In the genomic region with DNA sequence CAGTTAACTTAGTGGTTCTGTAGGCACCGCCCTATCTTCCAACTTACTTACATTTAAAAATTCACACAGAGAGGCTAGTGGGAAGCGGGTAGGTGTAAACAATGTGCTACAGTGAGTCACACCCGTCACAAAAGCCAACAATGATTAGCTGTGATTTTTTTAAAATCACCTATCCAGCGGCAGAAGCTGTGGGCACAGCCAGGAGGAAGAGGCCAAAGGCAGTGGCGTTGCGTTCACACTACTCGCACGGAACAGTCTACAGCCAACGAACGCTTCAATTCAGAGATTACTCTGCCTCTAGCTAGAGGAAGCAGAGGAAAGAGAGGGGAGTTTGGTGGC, we compare ENCODE assay signal across 8 cellular contexts. TPM values are rescaled to one million over a fixed set of nuclear protein-coding genes. Genes with fewer than 3 reads are reported as not detected.
DNase-seq lines count a peak whose midpoint lies in the region; ATAC-seq, FAIRE-seq and TF ChIP-seq lines count a peak whose summit lies in the region.

No MANE protein-coding gene starts in this region.

- H3K36me3 Mint-ChIP-seq in activated naive CD4-positive, alpha-beta T cell treated with anti-CD3 and anti-CD28 coated beads, Interleukin-2, amount 10 ng/mL, durations not matched to agents 7 days and 5 days = peaks cover 4% of the 10 kb centered on the region
- H3K36me3 Mint-ChIP-seq in nephron (ENCODE audit: low read depth) = no peaks in the 10 kb centered on the region

- peak overlapping the region; percentile 66 for H3K4me3 Mint-ChIP-seq in activated naive CD4-positive, alpha-beta T cell treated with anti-CD3 and anti-CD28 coated beads, Interleukin-2, amount 10 ng/mL, durations not matched to agents 7 days and 5 days
- H3K4me3 Mint-ChIP-seq in nephron = peak overlapping the region; percentile 86 to 88 (median 88)

- no peaks in the 10 kb centered on the region for H3K27me3 ChIP-seq in endothelial cell of umbilical vein (ENCODE audit: control insufficient read depth in 2 of 2, insufficient read depth in 2 of 2, low read length in 2 of 2)

- peaks cover 32% of the 10 kb centered on the region for H3K79me2 ChIP-seq in endothelial cell of umbilical vein (ENCODE audit: control insufficient read depth, insufficient read depth, low read length)

- TF ChIP-seq POLR2A in endothelial cell of umbilical vein (IDR thresholded peaks at IDR 0.05; ENCODE audit: low read depth, low read length) = no peak

- ATAC-seq in HG02884 (IDR thresholded peaks at IDR 0.05; ENCODE audit: unreplicated experiment) = peak; percentile 28

- peaks cover 47% of the 10 kb centered on the region for H3K27me3 Mint-ChIP-seq in activated naive CD4-positive, alpha-beta T cell treated with anti-CD3 and anti-CD28 coated beads, Interleukin-2, amount 10 ng/mL, durations not matched to agents 7 days and 5 days
- peaks cover 41% of the 10 kb centered on the region for H3K27me3 Mint-ChIP-seq in nephron (ENCODE audit: low read depth)

- no peaks in the 10 kb centered on the region for H3K36me3 ChIP-seq in endothelial cell of umbilical vein (ENCODE audit: control insufficient read depth in 2 of 2, extremely low read depth in 1 of 2, insufficient read depth in 2 of 2, low read length in 2 of 2)

- no peaks in the 10 kb centered on the region for H3K9me3 ChIP-seq in endothelial cell of umbilical vein (replicated peaks; ENCODE audit: control insufficient read depth, insufficient read depth, low read length)

- no peak for DNase-seq in activated naive CD4-positive, alpha-beta T cell treated with anti-CD3 and anti-CD28 coated beads, Interleukin-2, amount 10 ng/mL, durations not matched to agents 7 days and 5 days
- no peak for DNase-seq in activated naive CD4-positive, alpha-beta T cell (lab: John Stamatoyannopoulos, UW)
- DNase-seq in OCI-M1 (lab: John Stamatoyannopoulos, UW) (peak; percentile 87), endothelial cell of umbilical vein (ENCODE audit: low read depth, low spot score) (peak; percentile 84), GDM1 (lab: John Stamatoyannopoulos, UW) (no peak), NCI-H1417 treated with DMSO at 0.1 percent for 48 hours (lab: John Stamatoyannopoulos, UW) (no peak)

- FAIRE-seq in endothelial cell of umbilical vein (lab: Jason Lieb, UNC) = peak; percentile 85

- H4K20me1 ChIP-seq in endothelial cell of umbilical vein (replicated peaks; ENCODE audit: control insufficient read depth, extremely low read depth, insufficient read depth, low read length) = no peaks in the 10 kb centered on the region

- BruUV-seq in endothelial cell of umbilical vein (replicated peaks; lab: Mats Ljungman, UMichigan) = TSS peak; percentile 89

- no peaks in the 10 kb centered on the region for H3K9me1 ChIP-seq in endothelial cell of umbilical vein (replicated peaks; ENCODE audit: control insufficient read depth, extremely low read depth, insufficient read depth, low read length)

- peaks cover 26% of the 10 kb centered on the region for H3K4me1 ChIP-seq in endothelial cell of umbilical vein (ENCODE audit: control insufficient read depth, extremely low read depth, insufficient read depth, low read length)

- H3K4me3 ChIP-seq in endothelial cell of umbilical vein (replicated peaks in 1 of 3; ENCODE audit: insufficient read depth in 1 of 3, low read depth in 1 of 3, low read length in 3 of 3) = peak overlapping the region; percentile 60 to 100 (median 96)

- intact Hi-C loops in endothelial cell of umbilical vein (cut with micrococcal nuclease) = loop anchor here (1.0 to 5.0 kb wide), 10 partner anchors 23 to 797 kb away; no protein-coding TSS in a partner anchor

- peak overlapping the region; percentile 98 for H3K9ac ChIP-seq in endothelial cell of umbilical vein (replicated peaks; ENCODE audit: extremely low read depth, insufficient read depth, low read length)

- POLR2A ChIA-PET in endothelial cell of umbilical vein (lab: Charles Lee) = interaction anchor here (1.4 kb wide), 1 partner anchor 21 kb away, joined by 3 read pairs; no protein-coding TSS in a partner anchor

- H3K9me3 Mint-ChIP-seq in activated naive CD4-positive, alpha-beta T cell treated with anti-CD3 and anti-CD28 coated beads, Interleukin-2, amount 10 ng/mL, durations not matched to agents 7 days and 5 days = no peaks in the 10 kb centered on the region
- H3K9me3 Mint-ChIP-seq in nephron = no peaks in the 10 kb centered on the region

- H2AFZ ChIP-seq in endothelial cell of umbilical vein (ENCODE audit: low read depth, low read length) = peak overlapping the region; percentile 91

- peak overlapping the region; percentile 97 for H3K27ac ChIP-seq in endothelial cell of umbilical vein (ENCODE audit: insufficient read depth, low read depth, low read length)

- peaks cover 30% of the 10 kb centered on the region for H3K4me1 Mint-ChIP-seq in activated naive CD4-positive, alpha-beta T cell treated with anti-CD3 and anti-CD28 coated beads, Interleukin-2, amount 10 ng/mL, durations not matched to agents 7 days and 5 days
- H3K4me1 Mint-ChIP-seq in nephron = peaks cover 26% of the 10 kb centered on the region

- CTCF ChIA-PET in activated naive CD4-positive, alpha-beta T cell treated with anti-CD3 and anti-CD28 coated beads, Interleukin-2, amount 10 ng/mL, durations not matched to agents 7 days and 5 days (lab: Charles Lee) = no interaction called here
- CTCF ChIA-PET in endothelial cell of umbilical vein (lab: Charles Lee) = interaction anchor here (1.3 to 4.0 kb wide), 3 partner anchors 16 to 174 kb away, joined by 3 to 22 read pairs (median 5); no protein-coding TSS in a partner anchor

- no peak for TF ChIP-seq CTCF in endothelial cell of umbilical vein (IDR thresholded peaks at IDR 0.05; ENCODE audit: extremely low read depth in 1 of 2, insufficient read depth in 1 of 2, low read depth in 1 of 2, low read length in 2 of 2)
- TF ChIP-seq CTCF in nephron (IDR thresholded peaks at IDR 0.05; ENCODE audit: unreplicated experiment in 3 of 3) = no peak

- peak overlapping the region; percentile 82 for H3K4me2 ChIP-seq in endothelial cell of umbilical vein (ENCODE audit: insufficient read depth, low read length)

- dilution Hi-C loops in endothelial cell of umbilical vein (cut with MboI; ENCODE audit: extremely low pct_ligation_motif_present, low sequenced_read_pairs) = no loop called here

- peak overlapping the region; percentile 70 for H3K27ac Mint-ChIP-seq in activated naive CD4-positive, alpha-beta T cell treated with anti-CD3 and anti-CD28 coated beads, Interleukin-2, amount 10 ng/mL, durations not matched to agents 7 days and 5 days
- H3K27ac Mint-ChIP-seq in nephron = peak overlapping the region; percentile 23 to 66 (median 25)

TF ChIP-seq in endothelial cell of umbilical vein, 7 proteins besides CTCF, POLR2A, EP300 and RAD21:
- TF ChIP-seq POLR2AphosphoS5 (IDR thresholded peaks at IDR 0.05; ENCODE audit: insufficient read depth, low read depth, low read length) = no peak
- peak; percentile 58 for TF ChIP-seq FOS (IDR thresholded peaks at IDR 0.05; ENCODE audit: borderline replicate concordance, insufficient read depth, low read length)
- no peak for TF ChIP-seq GATA2 (IDR thresholded peaks at IDR 0.05; ENCODE audit: insufficient read depth, insufficient read length, low read depth, low read length)
- peak; percentile 59 for TF ChIP-seq JUN (IDR thresholded peaks at IDR 0.05; ENCODE audit: borderline replicate concordance, insufficient read depth, insufficient read length, low read depth)
- TF ChIP-seq, protein P1, sequence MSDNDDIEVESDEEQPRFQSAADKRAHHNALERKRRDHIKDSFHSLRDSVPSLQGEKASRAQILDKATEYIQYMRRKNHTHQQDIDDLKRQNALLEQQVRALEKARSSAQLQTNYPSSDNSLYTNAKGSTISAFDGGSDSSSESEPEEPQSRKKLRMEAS (IDR thresholded peaks at IDR 0.05; ENCODE audit: insufficient read depth, insufficient read length) = no peak
- no peak for TF ChIP-seq EZH2 (IDR thresholded peaks at IDR 0.05; ENCODE audit: borderline replicate concordance, low read depth, low read length, severe bottlenecking)
- no peak for TF ChIP-seq MYC (IDR thresholded peaks at IDR 0.05; ENCODE audit: low read depth, low read length)
TF ChIP-seq in endothelial cell of umbilical vein: peak in this region for 2.

RNA-seq across cellular contexts. Expression of gene NLGN1, which starts 2.5 kb away (rescaled TPM):
- 16.3 and 18.1 TPM in 2 replicates for total RNA-seq in endothelial cell of umbilical vein
- polyA plus RNA-seq in endothelial cell of umbilical vein = 7.9 and 8.1 TPM in 2 replicates
- polyA plus RNA-seq in endothelial cell of umbilical vein (2011; cell fraction: cytosol; rRNA removed) = 6.1 and 7.4 TPM in 2 replicates
- 13.4 and 13.9 TPM in 2 replicates for polyA plus RNA-seq in endothelial cell of umbilical vein (2011; cell fraction: nucleus; rRNA removed)
- 12.8 and 22.1 TPM in 2 replicates for polyA plus RNA-seq in endothelial cell of umbilical vein (2012)
- 45.8 and 48.5 TPM in 2 replicates for polyA minus RNA-seq in endothelial cell of umbilical vein
- polyA minus RNA-seq in endothelial cell of umbilical vein (2011; cell fraction: cytosol; rRNA and poly(A)+ RNA removed) = not detected
- 97.0 and 130 TPM in 2 replicates for polyA minus RNA-seq in endothelial cell of umbilical vein (2011; cell fraction: nucleus; rRNA and poly(A)+ RNA removed)

Comparison
In these comparisons a context has a peak if more than half of its experiments do, and no peak if none do; other contexts are left out.
1. DNase-seq: peak in OCI-M1 (single experiment) and endothelial cell of umbilical vein (single experiment); none in activated naive CD4-positive, alpha-beta T cell treated with anti-CD3 and anti-CD28 coated beads, Interleukin-2, amount 10 ng/mL, durations not matched to agents 7 days and 5 days (single experiment), activated naive CD4-positive, alpha-beta T cell (0 of 4), GDM1 (single experiment) and NCI-H1417 treated with DMSO at 0.1 percent for 48 hours (single experiment).